Comparison of ENCODE assay signal across 1 cellular context in the genomic region with DNA sequence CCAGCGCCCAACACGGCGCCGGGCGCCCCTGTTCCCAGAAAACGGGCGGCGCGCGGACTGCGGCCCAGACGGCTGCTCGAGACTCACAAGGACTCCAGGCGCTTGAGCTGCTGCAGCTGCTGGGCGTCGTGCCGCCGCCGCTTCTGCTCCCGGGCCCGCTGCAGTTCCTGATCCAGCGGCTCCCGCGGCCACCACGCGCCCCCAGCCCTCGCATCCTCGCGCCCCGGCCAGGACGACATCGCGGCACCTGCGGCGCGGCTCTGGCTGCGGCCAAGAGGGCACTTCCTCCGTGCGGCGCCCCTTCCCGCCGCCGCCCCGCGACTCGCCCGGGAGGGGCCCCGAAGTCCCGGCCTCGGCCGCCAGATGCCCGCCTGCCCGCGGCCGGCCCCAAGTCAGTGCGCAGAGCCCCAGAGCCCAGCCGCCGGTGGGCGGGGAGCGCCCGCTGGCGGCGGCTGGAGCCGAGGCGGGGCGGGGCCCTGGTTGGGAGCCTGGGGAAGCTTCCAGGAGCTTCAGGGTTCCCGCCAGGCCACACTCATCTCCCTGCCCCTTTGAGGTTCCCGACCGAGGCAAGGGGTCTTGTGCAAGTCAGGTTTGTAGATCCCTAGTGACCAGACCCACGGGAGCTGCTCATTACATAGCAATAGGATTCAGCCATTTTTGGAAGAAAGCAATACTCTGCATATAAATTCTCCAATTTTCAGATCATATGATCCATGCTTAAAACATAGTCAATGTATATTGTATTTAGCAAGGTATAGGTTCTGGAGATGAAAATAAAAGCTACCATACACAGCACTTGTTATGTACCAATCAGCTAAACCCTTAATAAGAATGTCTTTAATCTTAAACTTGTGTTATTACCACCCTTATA.
TF ChIP-seq lines count a peak whose summit lies in the region.

No MANE protein-coding gene starts in this region.

TF ChIP-seq in HepG2, 621 proteins besides CTCF, POLR2A, EP300 and RAD21 (continued from another document and continues in another):
- TF ChIP-seq, protein P1, sequence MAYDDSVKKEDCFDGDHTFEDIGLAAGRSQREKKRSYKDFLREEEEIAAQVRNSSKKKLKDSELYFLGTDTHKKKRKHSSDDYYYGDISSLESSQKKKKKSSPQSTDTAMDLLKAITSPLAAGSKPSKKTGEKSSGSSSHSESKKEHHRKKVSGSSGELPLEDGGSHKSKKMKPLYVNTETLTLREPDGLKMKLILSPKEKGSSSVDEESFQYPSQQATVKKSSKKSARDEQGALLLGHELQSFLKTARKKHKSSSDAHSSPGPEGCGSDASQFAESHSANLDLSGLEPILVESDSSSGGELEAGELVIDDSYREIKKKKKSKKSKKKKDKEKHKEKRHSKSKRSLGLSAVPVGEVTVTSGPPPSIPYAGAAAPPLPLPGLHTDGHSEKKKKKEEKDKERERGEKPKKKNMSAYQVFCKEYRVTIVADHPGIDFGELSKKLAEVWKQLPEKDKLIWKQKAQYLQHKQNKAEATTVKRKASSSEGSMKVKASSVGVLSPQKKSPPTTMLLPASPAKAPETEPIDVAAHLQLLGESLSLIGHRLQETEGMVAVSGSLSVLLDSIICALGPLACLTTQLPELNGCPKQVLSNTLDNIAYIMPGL (CRISPR knock-in tag; IDR thresholded peaks at IDR 0.05; ENCODE audit: borderline replicate concordance in 1 of 2, low read depth in 1 of 2), result peak; percentile 19 to 95; a peak in 3 of 4 replicates
- TF ChIP-seq, protein P2, sequence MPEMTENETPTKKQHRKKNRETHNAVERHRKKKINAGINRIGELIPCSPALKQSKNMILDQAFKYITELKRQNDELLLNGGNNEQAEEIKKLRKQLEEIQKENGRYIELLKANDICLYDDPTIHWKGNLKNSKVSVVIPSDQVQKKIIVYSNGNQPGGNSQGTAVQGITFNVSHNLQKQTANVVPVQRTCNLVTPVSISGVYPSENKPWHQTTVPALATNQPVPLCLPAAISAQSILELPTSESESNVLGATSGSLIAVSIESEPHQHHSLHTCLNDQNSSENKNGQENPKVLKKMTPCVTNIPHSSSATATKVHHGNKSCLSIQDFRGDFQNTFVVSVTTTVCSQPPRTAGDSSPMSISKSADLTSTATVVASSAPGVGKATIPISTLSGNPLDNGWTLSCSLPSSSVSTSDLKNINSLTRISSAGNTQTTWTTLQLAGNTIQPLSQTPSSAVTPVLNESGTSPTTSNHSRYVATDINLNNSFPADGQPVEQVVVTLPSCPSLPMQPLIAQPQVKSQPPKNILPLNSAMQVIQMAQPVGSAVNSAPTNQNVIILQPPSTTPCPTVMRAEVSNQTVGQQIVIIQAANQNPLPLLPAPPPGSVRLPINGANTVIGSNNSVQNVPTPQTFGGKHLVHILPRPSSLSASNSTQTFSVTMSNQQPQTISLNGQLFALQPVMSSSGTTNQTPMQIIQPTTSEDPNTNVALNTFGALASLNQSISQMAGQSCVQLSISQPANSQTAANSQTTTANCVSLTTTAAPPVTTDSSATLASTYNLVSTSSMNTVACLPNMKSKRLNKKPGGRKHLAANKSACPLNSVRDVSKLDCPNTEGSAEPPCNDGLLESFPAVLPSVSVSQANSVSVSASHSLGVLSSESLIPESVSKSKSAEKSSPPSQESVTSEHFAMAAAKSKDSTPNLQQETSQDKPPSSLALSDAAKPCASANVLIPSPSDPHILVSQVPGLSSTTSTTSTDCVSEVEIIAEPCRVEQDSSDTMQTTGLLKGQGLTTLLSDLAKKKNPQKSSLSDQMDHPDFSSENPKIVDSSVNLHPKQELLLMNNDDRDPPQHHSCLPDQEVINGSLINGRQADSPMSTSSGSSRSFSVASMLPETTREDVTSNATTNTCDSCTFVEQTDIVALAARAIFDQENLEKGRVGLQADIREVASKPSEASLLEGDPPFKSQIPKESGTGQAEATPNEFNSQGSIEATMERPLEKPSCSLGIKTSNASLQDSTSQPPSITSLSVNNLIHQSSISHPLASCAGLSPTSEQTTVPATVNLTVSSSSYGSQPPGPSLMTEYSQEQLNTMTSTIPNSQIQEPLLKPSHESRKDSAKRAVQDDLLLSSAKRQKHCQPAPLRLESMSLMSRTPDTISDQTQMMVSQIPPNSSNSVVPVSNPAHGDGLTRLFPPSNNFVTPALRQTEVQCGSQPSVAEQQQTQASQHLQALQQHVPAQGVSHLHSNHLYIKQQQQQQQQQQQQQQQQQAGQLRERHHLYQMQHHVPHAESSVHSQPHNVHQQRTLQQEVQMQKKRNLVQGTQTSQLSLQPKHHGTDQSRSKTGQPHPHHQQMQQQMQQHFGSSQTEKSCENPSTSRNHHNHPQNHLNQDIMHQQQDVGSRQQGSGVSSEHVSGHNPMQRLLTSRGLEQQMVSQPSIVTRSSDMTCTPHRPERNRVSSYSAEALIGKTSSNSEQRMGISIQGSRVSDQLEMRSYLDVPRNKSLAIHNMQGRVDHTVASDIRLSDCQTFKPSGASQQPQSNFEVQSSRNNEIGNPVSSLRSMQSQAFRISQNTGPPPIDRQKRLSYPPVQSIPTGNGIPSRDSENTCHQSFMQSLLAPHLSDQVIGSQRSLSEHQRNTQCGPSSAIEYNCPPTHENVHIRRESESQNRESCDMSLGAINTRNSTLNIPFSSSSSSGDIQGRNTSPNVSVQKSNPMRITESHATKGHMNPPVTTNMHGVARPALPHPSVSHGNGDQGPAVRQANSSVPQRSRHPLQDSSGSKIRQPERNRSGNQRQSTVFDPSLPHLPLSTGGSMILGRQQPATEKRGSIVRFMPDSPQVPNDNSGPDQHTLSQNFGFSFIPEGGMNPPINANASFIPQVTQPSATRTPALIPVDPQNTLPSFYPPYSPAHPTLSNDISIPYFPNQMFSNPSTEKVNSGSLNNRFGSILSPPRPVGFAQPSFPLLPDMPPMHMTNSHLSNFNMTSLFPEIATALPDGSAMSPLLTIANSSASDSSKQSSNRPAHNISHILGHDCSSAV (CRISPR knock-in tag; IDR thresholded peaks at IDR 0.05; ENCODE audit: borderline replicate concordance), result no peak
- TF ChIP-seq ZKSCAN8 (CRISPR knock-in tag; IDR thresholded peaks at IDR 0.05; ENCODE audit: borderline replicate concordance) (no peak), ZNF547 (CRISPR knock-in tag; IDR thresholded peaks at IDR 0.05) (0 out of 2 replicates have a peak, but pooled peaks have one; percentile 57), SP5 (CRISPR knock-in tag; IDR thresholded peaks at IDR 0.05; ENCODE audit: borderline replicate concordance, low read depth) (0 out of 2 replicates have a peak, but pooled peaks have one; percentile 19), RFXAP (CRISPR knock-in tag; IDR thresholded peaks at IDR 0.05; ENCODE audit: borderline replicate concordance) (no peak), NCOR1 (IDR thresholded peaks at IDR 0.05; ENCODE audit: borderline replicate concordance, low read length) (no peak), NR2F2 (IDR thresholded peaks at IDR 0.05; ENCODE audit: borderline replicate concordance, low read depth) (no peak), PLRG1 (conservative IDR thresholded peaks at IDR 0.05) (no peak), ZNF530 (CRISPR knock-in tag; IDR thresholded peaks at IDR 0.05; ENCODE audit: low read depth) (no peak), TMF1 (CRISPR knock-in tag; IDR thresholded peaks at IDR 0.05; ENCODE audit: low read depth) (peak; percentile 77; the same call in 1 of the 2 replicates), ZNF678 (CRISPR knock-in tag; IDR thresholded peaks at IDR 0.05) (no peak), ZNF557 (CRISPR knock-in tag; IDR thresholded peaks at IDR 0.05) (no peak), ZNF24 (IDR thresholded peaks at IDR 0.05) (no peak), ZFP62 (CRISPR knock-in tag; IDR thresholded peaks at IDR 0.05) (no peak), ZNF567 (CRISPR knock-in tag; IDR thresholded peaks at IDR 0.05; ENCODE audit: borderline replicate concordance) (no peak), HNRNPK (IDR thresholded peaks at IDR 0.05; ENCODE audit: low read depth, low read length, poor library complexity, severe bottlenecking) (no peak), YEATS4 (CRISPR knock-in tag; IDR thresholded peaks at IDR 0.05; ENCODE audit: borderline replicate concordance) (peak; percentile 56; the same call in 1 of the 2 replicates), ZNF549 (CRISPR knock-in tag; IDR thresholded peaks at IDR 0.05) (no peak), EED (CRISPR knock-in tag; IDR thresholded peaks at IDR 0.05) (peak; percentile 68; the same call in 1 of the 2 replicates), HNRNPL (IDR thresholded peaks at IDR 0.05; ENCODE audit: low read depth, low read length) (no peak), SRY (CRISPR knock-in tag; IDR thresholded peaks at IDR 0.05) (peak; percentile 84; the same call in 1 of the 2 replicates), CBX1 (IDR thresholded peaks at IDR 0.05; ENCODE audit: low read depth) (no peak), FOXO1 (CRISPR knock-in tag; IDR thresholded peaks at IDR 0.05) (peak; percentile 18; the same call in 1 of the 2 replicates), NCOA1 (CRISPR knock-in tag; IDR thresholded peaks at IDR 0.05) (no peak), KDM5B (CRISPR knock-in tag; IDR thresholded peaks at IDR 0.05; ENCODE audit: borderline replicate concordance) (0 out of 2 replicates have a peak, but pooled peaks have one; percentile 52), MIER3 (CRISPR knock-in tag; IDR thresholded peaks at IDR 0.05; ENCODE audit: borderline replicate concordance) (0 out of 2 replicates have a peak, but pooled peaks have one; percentile 23), ZMAT3 (CRISPR knock-in tag; conservative IDR thresholded peaks at IDR 0.05) (no peak)
- TF ChIP-seq, protein P3, sequence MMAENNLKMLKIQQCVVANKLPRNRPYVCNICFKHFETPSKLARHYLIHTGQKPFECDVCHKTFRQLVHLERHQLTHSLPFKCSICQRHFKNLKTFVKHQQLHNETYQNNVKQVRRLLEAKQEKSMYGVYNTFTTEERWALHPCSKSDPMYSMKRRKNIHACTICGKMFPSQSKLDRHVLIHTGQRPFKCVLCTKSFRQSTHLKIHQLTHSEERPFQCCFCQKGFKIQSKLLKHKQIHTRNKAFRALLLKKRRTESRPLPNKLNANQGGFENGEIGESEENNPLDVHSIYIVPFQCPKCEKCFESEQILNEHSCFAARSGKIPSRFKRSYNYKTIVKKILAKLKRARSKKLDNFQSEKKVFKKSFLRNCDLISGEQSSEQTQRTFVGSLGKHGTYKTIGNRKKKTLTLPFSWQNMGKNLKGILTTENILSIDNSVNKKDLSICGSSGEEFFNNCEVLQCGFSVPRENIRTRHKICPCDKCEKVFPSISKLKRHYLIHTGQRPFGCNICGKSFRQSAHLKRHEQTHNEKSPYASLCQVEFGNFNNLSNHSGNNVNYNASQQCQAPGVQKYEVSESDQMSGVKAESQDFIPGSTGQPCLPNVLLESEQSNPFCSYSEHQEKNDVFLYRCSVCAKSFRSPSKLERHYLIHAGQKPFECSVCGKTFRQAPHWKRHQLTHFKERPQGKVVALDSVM (CRISPR knock-in tag; IDR thresholded peaks at IDR 0.05), result peak; percentile 51; the same call in 1 of the 2 replicates
- TF ChIP-seq, protein P4, sequence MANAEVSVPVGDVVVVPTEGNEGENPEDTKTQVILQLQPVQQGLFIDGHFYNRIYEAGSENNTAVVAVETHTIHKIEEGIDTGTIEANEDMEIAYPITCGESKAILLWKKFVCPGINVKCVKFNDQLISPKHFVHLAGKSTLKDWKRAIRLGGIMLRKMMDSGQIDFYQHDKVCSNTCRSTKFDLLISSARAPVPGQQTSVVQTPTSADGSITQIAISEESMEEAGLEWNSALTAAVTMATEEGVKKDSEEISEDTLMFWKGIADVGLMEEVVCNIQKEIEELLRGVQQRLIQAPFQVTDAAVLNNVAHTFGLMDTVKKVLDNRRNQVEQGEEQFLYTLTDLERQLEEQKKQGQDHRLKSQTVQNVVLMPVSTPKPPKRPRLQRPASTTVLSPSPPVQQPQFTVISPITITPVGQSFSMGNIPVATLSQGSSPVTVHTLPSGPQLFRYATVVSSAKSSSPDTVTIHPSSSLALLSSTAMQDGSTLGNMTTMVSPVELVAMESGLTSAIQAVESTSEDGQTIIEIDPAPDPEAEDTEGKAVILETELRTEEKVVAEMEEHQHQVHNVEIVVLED (CRISPR knock-in tag; IDR thresholded peaks at IDR 0.05; ENCODE audit: borderline replicate concordance), result no peak
- TF ChIP-seq, protein P5, sequence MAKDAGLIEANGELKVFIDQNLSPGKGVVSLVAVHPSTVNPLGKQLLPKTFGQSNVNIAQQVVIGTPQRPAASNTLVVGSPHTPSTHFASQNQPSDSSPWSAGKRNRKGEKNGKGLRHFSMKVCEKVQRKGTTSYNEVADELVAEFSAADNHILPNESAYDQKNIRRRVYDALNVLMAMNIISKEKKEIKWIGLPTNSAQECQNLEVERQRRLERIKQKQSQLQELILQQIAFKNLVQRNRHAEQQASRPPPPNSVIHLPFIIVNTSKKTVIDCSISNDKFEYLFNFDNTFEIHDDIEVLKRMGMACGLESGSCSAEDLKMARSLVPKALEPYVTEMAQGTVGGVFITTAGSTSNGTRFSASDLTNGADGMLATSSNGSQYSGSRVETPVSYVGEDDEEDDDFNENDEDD (CRISPR knock-in tag; IDR thresholded peaks at IDR 0.05; ENCODE audit: borderline replicate concordance), result peak; percentile 54
- TF ChIP-seq, protein P6, sequence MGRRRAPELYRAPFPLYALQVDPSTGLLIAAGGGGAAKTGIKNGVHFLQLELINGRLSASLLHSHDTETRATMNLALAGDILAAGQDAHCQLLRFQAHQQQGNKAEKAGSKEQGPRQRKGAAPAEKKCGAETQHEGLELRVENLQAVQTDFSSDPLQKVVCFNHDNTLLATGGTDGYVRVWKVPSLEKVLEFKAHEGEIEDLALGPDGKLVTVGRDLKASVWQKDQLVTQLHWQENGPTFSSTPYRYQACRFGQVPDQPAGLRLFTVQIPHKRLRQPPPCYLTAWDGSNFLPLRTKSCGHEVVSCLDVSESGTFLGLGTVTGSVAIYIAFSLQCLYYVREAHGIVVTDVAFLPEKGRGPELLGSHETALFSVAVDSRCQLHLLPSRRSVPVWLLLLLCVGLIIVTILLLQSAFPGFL (CRISPR knock-in tag; IDR thresholded peaks at IDR 0.05), result no peak
- TF ChIP-seq, protein P7, sequence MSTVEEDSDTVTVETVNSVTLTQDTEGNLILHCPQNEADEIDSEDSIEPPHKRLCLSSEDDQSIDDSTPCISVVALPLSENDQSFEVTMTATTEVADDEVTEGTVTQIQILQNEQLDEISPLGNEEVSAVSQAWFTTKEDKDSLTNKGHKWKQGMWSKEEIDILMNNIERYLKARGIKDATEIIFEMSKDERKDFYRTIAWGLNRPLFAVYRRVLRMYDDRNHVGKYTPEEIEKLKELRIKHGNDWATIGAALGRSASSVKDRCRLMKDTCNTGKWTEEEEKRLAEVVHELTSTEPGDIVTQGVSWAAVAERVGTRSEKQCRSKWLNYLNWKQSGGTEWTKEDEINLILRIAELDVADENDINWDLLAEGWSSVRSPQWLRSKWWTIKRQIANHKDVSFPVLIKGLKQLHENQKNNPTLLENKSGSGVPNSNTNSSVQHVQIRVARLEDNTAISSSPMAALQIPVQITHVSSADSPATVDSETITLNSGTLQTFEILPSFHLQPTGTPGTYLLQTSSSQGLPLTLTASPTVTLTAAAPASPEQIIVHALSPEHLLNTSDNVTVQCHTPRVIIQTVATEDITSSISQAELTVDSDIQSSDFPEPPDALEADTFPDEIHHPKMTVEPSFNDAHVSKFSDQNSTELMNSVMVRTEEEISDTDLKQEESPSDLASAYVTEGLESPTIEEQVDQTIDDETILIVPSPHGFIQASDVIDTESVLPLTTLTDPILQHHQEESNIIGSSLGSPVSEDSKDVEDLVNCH (CRISPR knock-in tag; IDR thresholded peaks at IDR 0.05), result no peak
